Comparison of ENCODE assay signal across 16 cellular contexts in genomic region chr2:201440182-201440581, GRCh38. TPM values are rescaled to one million over a fixed set of nuclear protein-coding genes. Genes with fewer than 3 reads are reported as not detected.
DNase-seq lines count a peak whose midpoint lies in the region; ATAC-seq, FAIRE-seq and TF ChIP-seq lines count a peak whose summit lies in the region.
"Had no signal": no experiment of that assay in that cellular context is flagged by ENCODE, and none has a peak within 500 bp of the region (broad histone marks: within the 10 kb centered on the region; RNA-seq: fewer than 3 reads in every experiment).

No MANE protein-coding gene starts in this region.

- TF ChIP-seq POLR2A in tibial nerve (IDR thresholded peaks at IDR 0.05) = no peak

- no peak for TF ChIP-seq CTCF in tibial nerve (IDR thresholded peaks at IDR 0.05)

- H3K23ac ChIP-seq in mesendoderm (ENCODE audit: low read length) = no peak overlapping the region

- H3K4me1 ChIP-seq in mesendoderm (ENCODE audit: control insufficient read depth, low read depth, low read length) (no peaks in the 10 kb centered on the region), tibial nerve (peaks cover 0 to 17% (median 13%) of the 10 kb centered on the region in 4 donors)
- H3K4me1 ChIP-seq: testis had no signal

- no peak overlapping the region for H2AK5ac ChIP-seq in mesendoderm (ENCODE audit: low read length)

- no peak overlapping the region for H3K18ac ChIP-seq in mesendoderm (ENCODE audit: low read length)

- no CpG with 5 or more reads among the region's 1 CpG for WGBS in mesendoderm (ENCODE audit: extremely low coverage, insufficient coverage, low lambda C conversion rate)
- WGBS in tibial nerve, 2 donors = 67 to 71% methylated on average over 1 of the region's 1 CpG

- no peaks in the 10 kb centered on the region for H3K79me2 ChIP-seq in mesendoderm (ENCODE audit: control insufficient read depth, insufficient read depth, low read length)

- peak; percentile 10 for FAIRE-seq in colon (lab: Jason Lieb, UNC)
- FAIRE-seq: GM18507, H54 had no signal

- ATAC-seq in GM18520 (IDR thresholded peaks at IDR 0.05; ENCODE audit: unreplicated experiment) = no peak

- H2BK5ac ChIP-seq in mesendoderm (ENCODE audit: low read length) = no peak overlapping the region

- H3K9me3 ChIP-seq in tibial nerve = no peaks in the 10 kb centered on the region
- H3K9me3 ChIP-seq: testis had no signal

- H3K27me3 ChIP-seq in mesendoderm (ENCODE audit: insufficient read depth, low read length, poor library complexity) (no peaks in the 10 kb centered on the region), tibial nerve (no peaks in the 10 kb centered on the region)
- H3K27me3 ChIP-seq: testis had no signal

- peak; percentile 81 for DNase-seq in DMS79 (lab: John Stamatoyannopoulos, UW)
- peak; percentile 75 for DNase-seq in NCI-H2171 treated with DMSO at 0.1 percent for 48 hours (lab: John Stamatoyannopoulos, UW)
- DNase-seq in mesendoderm = peak; percentile 84
- no peak for DNase-seq in stimulated activated CD4-positive, alpha-beta T cell treated with anti-CD3 and anti-CD28 coated beads, Interleukin-2, amount 100 ng/mL, for 48 hours
- DNase-seq in central memory CD4-positive, alpha-beta T cell = no peak
- DNase-seq in tibial nerve (ENCODE audit: low spot score in 2 of 2) = no peak
- DNase-seq: CD8-positive, alpha-beta memory T cell; foreskin fibroblast; NCI-H524; nephron progenitor cell; stimulated activated CD4-positive, alpha-beta T cell treated with anti-CD3 and anti-CD28 coated beads, Interleukin-4, amount 100 ng/mL, for 24 hours; testis had no signal

- no peak overlapping the region for H3K56ac ChIP-seq in mesendoderm (ENCODE audit: low read length)

- no peak overlapping the region for H3K4me2 ChIP-seq in mesendoderm (ENCODE audit: low read length)

- H4K8ac ChIP-seq in mesendoderm (ENCODE audit: low read depth, low read length) = no peak overlapping the region

- no peak overlapping the region for H2BK120ac ChIP-seq in mesendoderm (ENCODE audit: low read depth, low read length)

- H3K36me3 ChIP-seq in mesendoderm (ENCODE audit: control insufficient read depth, insufficient read depth, low read length) (no peaks in the 10 kb centered on the region), tibial nerve (no peaks in the 10 kb centered on the region)

- no peak overlapping the region for H3K27ac ChIP-seq in mesendoderm (ENCODE audit: low read depth, low read length)
- H3K27ac ChIP-seq in tibial nerve = no peak overlapping the region
- H3K27ac ChIP-seq: testis had no signal

- no peak overlapping the region for H3K9ac ChIP-seq in mesendoderm (ENCODE audit: low read length)

- H3K79me1 ChIP-seq in mesendoderm (ENCODE audit: low read length) = no peaks in the 10 kb centered on the region

- no peak overlapping the region for H3K4ac ChIP-seq in mesendoderm (ENCODE audit: low read depth, low read length)

- no peak overlapping the region for H2BK15ac ChIP-seq in mesendoderm (replicated peaks; ENCODE audit: low read depth)

- H4K5ac ChIP-seq in mesendoderm (ENCODE audit: low read length) = no peak overlapping the region

- H3K4me3 ChIP-seq in mesendoderm (ENCODE audit: low read length) = no peak overlapping the region
- H3K4me3 ChIP-seq in tibial nerve = no peak overlapping the region
- H3K4me3 ChIP-seq: testis had no signal

- no peak for TF ChIP-seq EP300 in tibial nerve (IDR thresholded peaks at IDR 0.05)

RNA-seq across cellular contexts. Expression of gene TRAK2, which starts 11.1 kb away (rescaled TPM):
- polyA plus RNA-seq in mesendoderm (2013, experiment 1 of 2) = 7.8 TPM
- polyA plus RNA-seq in mesendoderm (2013, experiment 2 of 2) = 7.8 TPM
- total RNA-seq in tibial nerve = 10 to 100 TPM; 30.2 to 48.3 (median 34.8) TPM

RNA-seq across cellular contexts. Expression of gene STRADB, which starts 11.4 kb away (rescaled TPM):
- polyA plus RNA-seq in mesendoderm (2013, experiment 1 of 2) = 22.2 TPM
- 20.9 TPM for polyA plus RNA-seq in mesendoderm (2013, experiment 2 of 2)
- 10 to 100 TPM; 12.6 to 24.9 (median 20.0) TPM for total RNA-seq in tibial nerve

Comparison
In these comparisons a context has a peak if more than half of its experiments do, and no peak if none do; other contexts are left out.
1. DNase-seq: peak in DMS79 (single experiment), NCI-H2171 treated with DMSO at 0.1 percent for 48 hours (single experiment) and mesendoderm (single experiment); none in stimulated activated CD4-positive, alpha-beta T cell treated with anti-CD3 and anti-CD28 coated beads, Interleukin-2, amount 100 ng/mL, for 48 hours (0 of 2), central memory CD4-positive, alpha-beta T cell (single experiment) and tibial nerve (0 of 2).